In the genomic region with DNA sequence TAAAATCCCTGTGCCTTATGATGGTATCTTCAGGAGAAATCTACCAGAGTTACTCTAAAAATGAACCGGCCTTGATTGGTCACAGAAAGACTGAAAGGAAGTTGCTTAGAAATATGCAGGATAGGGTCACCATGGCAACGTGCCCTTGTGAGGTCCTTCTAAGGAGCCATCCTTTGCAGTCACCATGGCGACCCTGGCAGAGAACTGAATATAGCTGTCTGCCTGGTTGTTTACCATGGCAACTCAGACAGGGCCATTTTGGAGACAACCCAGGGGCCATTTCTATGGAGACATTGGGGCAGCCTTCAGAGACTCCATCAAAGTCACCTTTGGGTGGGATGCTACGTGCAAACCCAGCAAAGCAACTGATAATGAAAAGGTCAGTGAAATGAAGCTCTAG, we compare ENCODE assay signal across 13 cellular contexts. TPM values are rescaled to one million over a fixed set of nuclear protein-coding genes. Genes with fewer than 3 reads are reported as not detected.
DNase-seq lines count a peak whose midpoint lies in the region; FAIRE-seq and TF ChIP-seq lines count a peak whose summit lies in the region.
"Had no signal": no experiment of that assay in that cellular context is flagged by ENCODE, and none has a peak within 500 bp of the region (broad histone marks: within the 10 kb centered on the region; RNA-seq: fewer than 3 reads in every experiment).

No MANE protein-coding gene starts in this region.

- H3K79me2 ChIP-seq in H1 (ENCODE audit: control insufficient read depth in 1 of 2, insufficient read depth in 2 of 2, low read length in 2 of 2) (no peaks in the 10 kb centered on the region), mesendoderm (ENCODE audit: control insufficient read depth, insufficient read depth, low read length) (no peaks in the 10 kb centered on the region)

- no peak for TF ChIP-seq EP300 in H1 (IDR thresholded peaks at IDR 0.05; ENCODE audit: borderline replicate concordance in 1 of 2, low read depth in 2 of 2, low read length in 2 of 2)

- H3K27me3 Mint-ChIP-seq in activated naive CD8-positive, alpha-beta T cell treated with anti-CD3 and anti-CD28 coated beads for 36 hours: peaks cover 4% of the 10 kb centered on the region
- H3K27me3 Mint-ChIP-seq: stimulated activated naive B cell treated with anti-CD40 and anti-IgM and Interleukin-4, amounts not matched to agents 10 μg/mL and 1 μg/mL and 100 μg/mL, for 72 hours had no signal

- no peak overlapping the region for H3K27ac ChIP-seq in H1 (ENCODE audit: low read depth, low read length)
- H3K27ac ChIP-seq in mesendoderm (ENCODE audit: low read depth, low read length): no peak overlapping the region
- H3K27ac ChIP-seq: BLaER1 had no signal

- no peaks in the 10 kb centered on the region for H3K79me1 ChIP-seq in H1 (ENCODE audit: low read depth, low read length)
- H3K79me1 ChIP-seq in mesendoderm (ENCODE audit: low read length): no peaks in the 10 kb centered on the region

- POLR2A ChIA-PET in H1 (lab: Charles Lee; ENCODE audit: partially characterized antibody): no interaction called here

- H3K4me1 Mint-ChIP-seq in activated naive CD8-positive, alpha-beta T cell treated with anti-CD3 and anti-CD28 coated beads for 36 hours: no peaks in the 10 kb centered on the region
- H3K4me1 Mint-ChIP-seq: activated CD4-positive, alpha-beta T cell treated with anti-CD3 and anti-CD28 coated beads for 36 hours; stimulated activated naive B cell treated with anti-CD40 and anti-IgM and Interleukin-4, amounts not matched to agents 10 μg/mL and 1 μg/mL and 100 μg/mL, for 72 hours had no signal

- H3K36me3 ChIP-seq in H1 (ENCODE audit: control insufficient read depth in 2 of 4, insufficient read depth in 4 of 4, low read length in 3 of 4) (no peaks in the 10 kb centered on the region), mesendoderm (ENCODE audit: control insufficient read depth, insufficient read depth, low read length) (no peaks in the 10 kb centered on the region)
- H3K36me3 ChIP-seq: BLaER1 had no signal

- H2BK120ac ChIP-seq in H1 (replicated peaks; ENCODE audit: low read depth, low read length): no peak overlapping the region
- H2BK120ac ChIP-seq in mesendoderm (ENCODE audit: low read depth, low read length): no peak overlapping the region

- H3K9me3 ChIP-seq in H1 (ENCODE audit: insufficient read depth in 2 of 2, low read depth in 1 of 2, low read length in 1 of 2): no peaks in the 10 kb centered on the region
- H3K9me3 ChIP-seq: BLaER1 had no signal

- H3K23ac ChIP-seq in H1 (ENCODE audit: insufficient read length) (no peak overlapping the region), mesendoderm (ENCODE audit: low read length) (no peak overlapping the region)

- no peak overlapping the region for H3K18ac ChIP-seq in H1 (ENCODE audit: extremely low read depth, low read length)
- no peak overlapping the region for H3K18ac ChIP-seq in mesendoderm (ENCODE audit: low read length)

- WGBS in H1 (ENCODE audit: extremely low coverage in 1 of 2, insufficient coverage in 1 of 2, insufficient read length in 1 of 2, insufficient replicate concordance in 2 of 2, low coverage in 1 of 2, low lambda C conversion rate in 2 of 2, missing lambda C conversion rate in 1 of 2), 2 experiments: 95% methylated on average over 4 of the region's 4 CpGs; no CpG with 5 or more reads in 1 of the 2 experiments
- no CpG with 5 or more reads among the region's 4 CpGs for WGBS in mesendoderm (ENCODE audit: extremely low coverage, insufficient coverage, low lambda C conversion rate)

- H4K5ac ChIP-seq in H1 (ENCODE audit: insufficient read length, low read depth, low read length) (no peak overlapping the region), mesendoderm (ENCODE audit: low read length) (no peak overlapping the region)

- H4K20me1 ChIP-seq in H1 (replicated peaks in 1 of 2; ENCODE audit: control insufficient read depth in 1 of 2, insufficient read depth in 2 of 2, low read length in 2 of 2): no peaks in the 10 kb centered on the region
- H4K20me1 ChIP-seq: BLaER1 had no signal

- H3K27me3 ChIP-seq in H1 (replicated peaks in 1 of 4; ENCODE audit: control insufficient read depth in 3 of 4, extremely low read depth in 1 of 4, insufficient read depth in 3 of 4, low read length in 3 of 4): no peaks in the 10 kb centered on the region
- no peaks in the 10 kb centered on the region for H3K27me3 ChIP-seq in mesendoderm (ENCODE audit: insufficient read depth, low read length, poor library complexity)
- H3K27me3 ChIP-seq: BLaER1 had no signal

- H3K9me3 Mint-ChIP-seq in activated naive CD8-positive, alpha-beta T cell treated with anti-CD3 and anti-CD28 coated beads for 36 hours: no peaks in the 10 kb centered on the region
- H3K9me3 Mint-ChIP-seq: nephron; stimulated activated naive B cell treated with anti-CD40 and anti-IgM and Interleukin-4, amounts not matched to agents 10 μg/mL and 1 μg/mL and 100 μg/mL, for 72 hours had no signal

- no peak overlapping the region for H3K56ac ChIP-seq in H1 (replicated peaks; ENCODE audit: insufficient read length, low read depth, low read length)
- H3K56ac ChIP-seq in mesendoderm (ENCODE audit: low read length): no peak overlapping the region

- H2AFZ ChIP-seq in H1 (ENCODE audit: low read length): no peak overlapping the region

- DNase-seq in ELF-1 (ENCODE audit: low read depth, low spot score): peak; percentile 1
- DNase-seq in NCI-H524 treated with DMSO at 0.1 percent for 48 hours (lab: John Stamatoyannopoulos, UW): peak; percentile 10
- DNase-seq in H1 (ENCODE audit: low read depth in 1 of 2, low spot score in 2 of 2): no peak
- DNase-seq in mesendoderm: peak; percentile 79
- no peak for DNase-seq in activated naive CD8-positive, alpha-beta T cell treated with anti-CD3 and anti-CD28 coated beads for 36 hours
- DNase-seq in activated T-cell treated with anti-CD3 and anti-CD28 coated beads, Interleukin-2, amount 50 U/mL, for 1 hour: no peak
- no peak for DNase-seq in cerebellar nuclear complex (lab: John Stamatoyannopoulos, UW)
- DNase-seq in DMS153 (lab: John Stamatoyannopoulos, UW): no peak
- DNase-seq: activated CD4-positive, alpha-beta T cell treated with anti-CD3 and anti-CD28 coated beads for 36 hours; activated gamma-delta T cell; stimulated activated naive B cell treated with anti-CD40 and anti-IgM and Interleukin-4, amounts not matched to agents 10 μg/mL and 1 μg/mL and 100 μg/mL, for 72 hours had no signal

- H3K14ac ChIP-seq in H1 (ENCODE audit: insufficient read length): no peak overlapping the region

- no peak overlapping the region for H3K4ac ChIP-seq in H1 (replicated peaks; ENCODE audit: insufficient read length, low read depth, low read length)
- H3K4ac ChIP-seq in mesendoderm (ENCODE audit: low read depth, low read length): no peak overlapping the region

- TF ChIP-seq RAD21 in H1 (IDR thresholded peaks at IDR 0.05 in 1 of 2, conservative IDR thresholded peaks at IDR 0.05 in 1 of 2; ENCODE audit: low read depth in 2 of 2, low read length in 2 of 2): no peak

- FAIRE-seq in H1 (lab: Jason Lieb, UNC): no peak

- no peaks in the 10 kb centered on the region for H3K36me3 Mint-ChIP-seq in activated naive CD8-positive, alpha-beta T cell treated with anti-CD3 and anti-CD28 coated beads for 36 hours
- H3K36me3 Mint-ChIP-seq: stimulated activated naive B cell treated with anti-CD40 and anti-IgM and Interleukin-4, amounts not matched to agents 10 μg/mL and 1 μg/mL and 100 μg/mL, for 72 hours had no signal

- H4K8ac ChIP-seq in H1 (ENCODE audit: extremely low read depth, insufficient read depth, low read length): no peak overlapping the region
- H4K8ac ChIP-seq in mesendoderm (ENCODE audit: low read depth, low read length): no peak overlapping the region

- no peak overlapping the region for H4K91ac ChIP-seq in H1 (replicated peaks; ENCODE audit: insufficient read length, low read length)

- no peak overlapping the region for H2BK12ac ChIP-seq in H1 (ENCODE audit: low read depth, low read length)

- H3K4me3 ChIP-seq in H1 (ENCODE audit: extremely low read depth in 1 of 4, insufficient read depth in 2 of 4, low read depth in 3 of 4, low read length in 4 of 4) (no peak overlapping the region), mesendoderm (ENCODE audit: low read length) (no peak overlapping the region)
- H3K4me3 ChIP-seq: BLaER1 had no signal

- no peak for TF ChIP-seq CTCF in H1 (IDR thresholded peaks at IDR 0.05; ENCODE audit: control extremely low read depth in 1 of 3, insufficient read depth in 1 of 3, low read depth in 1 of 3, low read length in 3 of 3)

- H3K27ac Mint-ChIP-seq in activated naive CD8-positive, alpha-beta T cell treated with anti-CD3 and anti-CD28 coated beads for 36 hours: no peak overlapping the region
- H3K27ac Mint-ChIP-seq: activated CD4-positive, alpha-beta T cell treated with anti-CD3 and anti-CD28 coated beads for 36 hours; nephron; stimulated activated naive B cell treated with anti-CD40 and anti-IgM and Interleukin-4, amounts not matched to agents 10 μg/mL and 1 μg/mL and 100 μg/mL, for 72 hours had no signal

- CTCF ChIA-PET in H1 (lab: Charles Lee; ENCODE audit: partially characterized antibody): no interaction called here

- no peak for TF ChIP-seq POLR2A in H1 (IDR thresholded peaks at IDR 0.05; ENCODE audit: control extremely low read depth in 1 of 2, low read depth in 2 of 2, low read length in 2 of 2)

- H2AK5ac ChIP-seq in H1 (ENCODE audit: low read depth, low read length) (no peak overlapping the region), mesendoderm (ENCODE audit: low read length) (no peak overlapping the region)

- no peak overlapping the region for H3K9ac ChIP-seq in H1 (replicated peaks in 1 of 4; ENCODE audit: extremely low read depth in 1 of 4, low read depth in 3 of 4, low read length in 3 of 4)
- H3K9ac ChIP-seq in mesendoderm (ENCODE audit: low read length): no peak overlapping the region
- H3K9ac ChIP-seq: BLaER1 had no signal

- no peak overlapping the region for H3K4me3 Mint-ChIP-seq in activated naive CD8-positive, alpha-beta T cell treated with anti-CD3 and anti-CD28 coated beads for 36 hours
- H3K4me3 Mint-ChIP-seq: activated CD4-positive, alpha-beta T cell treated with anti-CD3 and anti-CD28 coated beads for 36 hours; nephron; stimulated activated naive B cell treated with anti-CD40 and anti-IgM and Interleukin-4, amounts not matched to agents 10 μg/mL and 1 μg/mL and 100 μg/mL, for 72 hours had no signal

- no peak overlapping the region for H2BK20ac ChIP-seq in H1 (ENCODE audit: low read length)

- H3K4me1 ChIP-seq in H1 (replicated peaks in 1 of 4; ENCODE audit: control insufficient read depth in 3 of 4, insufficient read depth in 4 of 4, low read length in 3 of 4): no peaks in the 10 kb centered on the region
- H3K4me1 ChIP-seq in mesendoderm (ENCODE audit: control insufficient read depth, low read depth, low read length): no peaks in the 10 kb centered on the region
- H3K4me1 ChIP-seq: BLaER1 had no signal

- no peak overlapping the region for H3K4me2 ChIP-seq in H1 (ENCODE audit: insufficient read depth in 1 of 2, low read depth in 2 of 2, low read length in 2 of 2)
- H3K4me2 ChIP-seq in mesendoderm (ENCODE audit: low read length): no peak overlapping the region
- H3K4me2 ChIP-seq: BLaER1 had no signal

- no peak overlapping the region for H2BK15ac ChIP-seq in H1 (ENCODE audit: low read length)
- no peak overlapping the region for H2BK15ac ChIP-seq in mesendoderm (replicated peaks; ENCODE audit: low read depth)

- H3K23me2 ChIP-seq in H1 (ENCODE audit: low read depth, low read length): no peaks in the 10 kb centered on the region

- H2BK5ac ChIP-seq in H1 (ENCODE audit: low read depth, low read length): no peak overlapping the region
- H2BK5ac ChIP-seq in mesendoderm (ENCODE audit: low read length): no peak overlapping the region

RNA-seq across cellular contexts. Expression of a gene that starts 43.0 kb away (rescaled TPM):
- 20.7 and 23.8 TPM in 2 replicates for total RNA-seq in H1 (2021; fragmentation: NEBNext Ultra II Directional; extraction: Animal tissue kit (Norgen Biotek cat#: 25700))
- 5.4 and 9.2 TPM in 2 replicates for polyA plus RNA-seq in H1 (2011; rRNA removed)
- polyA plus RNA-seq in H1 (2011; cell fraction: cytosol; rRNA removed): 11.6 TPM
- polyA plus RNA-seq in H1 (2011; cell fraction: nucleus; rRNA removed): 4.9 TPM
- 15.4 to 20.7 TPM (median 17.1 TPM) in 4 replicates for polyA plus RNA-seq in H1 (2012, experiment 1 of 2)
- polyA plus RNA-seq in H1 (2012, experiment 2 of 2): 5.1 TPM
- 21.1 TPM for polyA plus RNA-seq in H1 (2013, experiment 1 of 2)
- 22.5 TPM for polyA plus RNA-seq in H1 (2013, experiment 2 of 2)
- 7.6 and 9.1 TPM in 2 replicates for polyA minus RNA-seq in H1 (2011; rRNA and poly(A)+ RNA removed)
- 8.1 TPM for polyA minus RNA-seq in H1 (2011; cell fraction: cytosol; rRNA and poly(A)+ RNA removed)
- 8.5 TPM for polyA minus RNA-seq in H1 (2011; cell fraction: nucleus; rRNA and poly(A)+ RNA removed)
- polyA plus RNA-seq in mesendoderm (2013, experiment 1 of 2): 21.5 TPM
- 22.6 TPM for polyA plus RNA-seq in mesendoderm (2013, experiment 2 of 2)
- not detected for total RNA-seq in activated naive CD8-positive, alpha-beta T cell treated with anti-CD3 and anti-CD28 coated beads for 36 hours

Comparison
In these comparisons a context has a peak if more than half of its experiments do, and no peak if none do; other contexts are left out.
1. DNase-seq: peak in ELF-1 (single experiment), NCI-H524 treated with DMSO at 0.1 percent for 48 hours (single experiment) and mesendoderm (single experiment); none in H1 (0 of 2), activated naive CD8-positive, alpha-beta T cell treated with anti-CD3 and anti-CD28 coated beads for 36 hours (single experiment), activated T-cell treated with anti-CD3 and anti-CD28 coated beads, Interleukin-2, amount 50 U/mL, for 1 hour (single experiment), cerebellar nuclear complex (0 of 2) and DMS153 (single experiment).
2. RNA of a gene that starts 43.0 kb away (total RNA-seq): 20.7 to 23.8 TPM in H1; not detected in activated naive CD8-positive, alpha-beta T cell treated with anti-CD3 and anti-CD28 coated beads for 36 hours; every median in the first group is over 10 times any median in the second.